Comparison of ENCODE assay signal across 1 cellular context in genomic region chr5:149857499-149857898, GRCh38.
TF ChIP-seq lines count a peak whose summit lies in the region.

No MANE protein-coding gene starts in this region.

TF ChIP-seq in WTC11, 78 proteins besides CTCF, POLR2A, EP300 and RAD21 (continued from another document):
- TF ChIP-seq FOXP4 (CRISPR knock-in tag; IDR thresholded peaks at IDR 0.05), result no peak
- no peak for TF ChIP-seq ZNF281 (CRISPR knock-in tag; IDR thresholded peaks at IDR 0.05)
- no peak for TF ChIP-seq ZNF232 (CRISPR knock-in tag; IDR thresholded peaks at IDR 0.05)
- TF ChIP-seq ZNF138 (CRISPR knock-in tag; conservative IDR thresholded peaks at IDR 0.05), result no peak
- TF ChIP-seq ESRRA (CRISPR knock-in tag; IDR thresholded peaks at IDR 0.05; ENCODE audit: borderline replicate concordance), result no peak
- no peak for TF ChIP-seq ZBTB43 (CRISPR knock-in tag; IDR thresholded peaks at IDR 0.05)
